ENCODE assay signal across 20 cellular contexts in genomic region chr14:38442208-38442607, GRCh38.
DNase-seq lines count a peak whose midpoint lies in the region; ATAC-seq, FAIRE-seq and TF ChIP-seq lines count a peak whose summit lies in the region.
"Had no signal": no experiment of that assay in that cellular context is flagged by ENCODE, and none has a peak within 500 bp of the region (broad histone marks: within the 10 kb centered on the region; RNA-seq: fewer than 3 reads in every experiment).

No MANE protein-coding gene starts in this region.

- CTCF ChIA-PET in HepG2 (lab: Yijun Ruan, JAX; ENCODE audit: low intra/inter-chr PET ratio, low total read pairs), result no interaction called here

- H3K4me3 ChIP-seq in HepG2 (replicated peaks in 1 of 3; ENCODE audit: insufficient read depth in 1 of 3, low read depth in 2 of 3, low read length in 3 of 3) (no peak overlapping the region), right lobe of liver (no peak overlapping the region), right cardiac atrium (ENCODE audit: low read length) (no peak overlapping the region), aorta (ENCODE audit: low read length in 2 of 2) (no peak overlapping the region)

- peak; percentile 65 for ATAC-seq in HepG2
- no peak for ATAC-seq in right lobe of liver
- ATAC-seq in right cardiac atrium, result peak; percentile 87 to 99
- ATAC-seq in aorta (ENCODE audit: low FRiP score), result peak; percentile 65
- ATAC-seq in HG03097 (IDR thresholded peaks at IDR 0.05; ENCODE audit: low FRiP score, unreplicated experiment), result no peak
- ATAC-seq in HG03354 (IDR thresholded peaks at IDR 0.05; ENCODE audit: poor library complexity, severe bottlenecking, unreplicated experiment), result no peak

- TF ChIP-seq RAD21 in HepG2 (CRISPR knock-in tag; IDR thresholded peaks at IDR 0.05), result no peak

- H3K79me2 ChIP-seq in HepG2 (ENCODE audit: insufficient read depth, low read length), result no peaks in the 10 kb centered on the region

- in situ Hi-C loops in HepG2 (cut with HindIII; ENCODE audit: extremely low pct_ligation_motif_present, low pct_unique_long_range_greater_than_20kb), result no loop called here

- no peak for TF ChIP-seq EP300 in HepG2 (IDR thresholded peaks at IDR 0.05; ENCODE audit: low read depth in 2 of 2, low read length in 2 of 2)
- TF ChIP-seq EP300 in HepG2 (CRISPR knock-in tag; IDR thresholded peaks at IDR 0.05; ENCODE audit: borderline replicate concordance), result no peak

- FAIRE-seq in HepG2 (lab: Jason Lieb, UNC), result no peak
- FAIRE-seq: G401.6, GM12892 had no signal

- H3K4me1 ChIP-seq in HepG2 (ENCODE audit: insufficient read depth, low read length), result no peaks in the 10 kb centered on the region
- no peaks in the 10 kb centered on the region for H3K4me1 ChIP-seq in right lobe of liver
- H3K4me1 ChIP-seq in right cardiac atrium (ENCODE audit: control insufficient read depth, insufficient read depth, low read length), result no peaks in the 10 kb centered on the region
- H3K4me1 ChIP-seq in aorta (ENCODE audit: control insufficient read depth in 1 of 2, insufficient read depth in 2 of 2, low read length in 2 of 2), result no peaks in the 10 kb centered on the region

- TF ChIP-seq CTCF in HepG2 (CRISPR knock-in tag; IDR thresholded peaks at IDR 0.05), result no peak
- no peak for TF ChIP-seq CTCF in right lobe of liver (IDR thresholded peaks at IDR 0.05)

- H3K27me3 ChIP-seq in HepG2 (ENCODE audit: control insufficient read depth in 1 of 2, insufficient read depth in 2 of 2, low read length in 2 of 2) (no peaks in the 10 kb centered on the region), right lobe of liver (no peaks in the 10 kb centered on the region), right cardiac atrium (ENCODE audit: control insufficient read depth, insufficient read depth) (no peaks in the 10 kb centered on the region), aorta (ENCODE audit: control insufficient read depth in 1 of 2, insufficient read depth in 2 of 2, low read length in 1 of 2) (no peaks in the 10 kb centered on the region)

- TF ChIP-seq POLR2A in HepG2 (IDR thresholded peaks at IDR 0.05; ENCODE audit: insufficient read depth in 1 of 2, low read depth in 2 of 2, low read length in 2 of 2) (no peak), right lobe of liver (IDR thresholded peaks at IDR 0.05) (no peak)

- no peaks in the 10 kb centered on the region for H4K20me1 ChIP-seq in HepG2 (ENCODE audit: insufficient read depth, low read length)

- POLR2A ChIA-PET in HepG2 (lab: Yijun Ruan, JAX), result no interaction called here

- no peak overlapping the region for H3K9ac ChIP-seq in HepG2 (ENCODE audit: insufficient read depth, low read depth, low read length)

- intact Hi-C loops in HepG2 (cut with micrococcal nuclease; ENCODE audit: unreplicated experiment), result no loop called here
- intact Hi-C loops in right lobe of liver (cut with DNase I), result no loop called here
- intact Hi-C loops in right cardiac atrium (cut with DNase I), result no loop called here
- intact Hi-C loops in aorta (cut with DNase I), result no loop called here

- BruUV-seq in HepG2 (replicated peaks; lab: Mats Ljungman, UMichigan), result no TSS peak

- H2AFZ ChIP-seq in HepG2 (ENCODE audit: low read length), result no peak overlapping the region

- no peak overlapping the region for H3K4me2 ChIP-seq in HepG2 (ENCODE audit: low read depth, low read length)

- H3K9me3 ChIP-seq in HepG2 (ENCODE audit: low read length) (peaks cover 35% of the 10 kb centered on the region), right lobe of liver (peaks cover 0 to 5% (median 0%) of the 10 kb centered on the region in 4 donors), right cardiac atrium (ENCODE audit: control insufficient read depth, low read length) (no peaks in the 10 kb centered on the region), aorta (ENCODE audit: control insufficient read depth, low read length) (no peaks in the 10 kb centered on the region)

- no peak overlapping the region for H3K27ac ChIP-seq in HepG2 (ENCODE audit: extremely low read length, insufficient read depth, low read length)
- no peak overlapping the region for H3K27ac ChIP-seq in right lobe of liver
- no peak overlapping the region for H3K27ac ChIP-seq in right cardiac atrium (ENCODE audit: low read length)
- H3K27ac ChIP-seq in aorta (ENCODE audit: low read depth in 1 of 2, low read length in 2 of 2), result no peak overlapping the region
- H3K27ac ChIP-seq: RWPE1 had no signal

- WGBS in HepG2 (ENCODE audit: low lambda C conversion rate), result 11% methylated on average over 3 of the region's 3 CpGs
- WGBS in right lobe of liver (ENCODE audit: insufficient coverage, low coverage, low lambda C conversion rate, missing lambda C conversion rate), result 32% methylated on average over 3 of the region's 3 CpGs
- 10% methylated on average over 3 of the region's 3 CpGs for WGBS in right cardiac atrium
- WGBS in aorta, 2 donors, result 41 to 64% methylated on average over 3 of the region's 3 CpGs

- DNase-seq in HepG2 (ENCODE audit: low spot score) (no peak), right lobe of liver (no peak), amniotic epithelial cell (ENCODE audit: low read depth) (peak; percentile 4), right cardiac atrium (peak in 2 of 3 donors; percentile 14 to 20), aorta (no peak), T1000 (lab: John Stamatoyannopoulos, UW) (no peak)
- DNase-seq: Calu3; DMS79 treated with DMSO at 0.1 percent for 48 hours; GOT3; HFFc6; IMR-90; NCI-H1417; NCI-H2029 treated with DMSO at 0.1 percent for 48 hours; NCI-H524; NK-92 treated with Interleukin-12 subunit alpha and Interleukin-12 subunit beta, amount 100 ng/mL, for 24 hours had no signal

- no peaks in the 10 kb centered on the region for H3K36me3 ChIP-seq in HepG2 (replicated peaks in 1 of 2; ENCODE audit: control insufficient read depth in 1 of 2, insufficient read depth in 2 of 2, low read length in 2 of 2)
- no peaks in the 10 kb centered on the region for H3K36me3 ChIP-seq in right lobe of liver
- no peaks in the 10 kb centered on the region for H3K36me3 ChIP-seq in aorta (ENCODE audit: control insufficient read depth in 1 of 2, insufficient read depth in 2 of 2, low read length in 1 of 2)

TF ChIP-seq in HepG2, 621 proteins besides CTCF, POLR2A, EP300 and RAD21:
- TF ChIP-seq FOXK2 (IDR thresholded peaks at IDR 0.05), result no peak
- TF ChIP-seq ZEB1 (IDR thresholded peaks at IDR 0.05; ENCODE audit: insufficient replicate concordance, low read depth), result no peak
- TF ChIP-seq ZNF577 (CRISPR knock-in tag; IDR thresholded peaks at IDR 0.05; ENCODE audit: borderline replicate concordance, low read depth), result no peak
- TF ChIP-seq PCBP2 (optimal IDR thresholded peaks at IDR 0.05; ENCODE audit: low read depth, low read length, poor library complexity, severe bottlenecking), result no peak
- no peak for TF ChIP-seq ZNF382 (CRISPR knock-in tag; IDR thresholded peaks at IDR 0.05; ENCODE audit: borderline replicate concordance)
- no peak for TF ChIP-seq NCOA2 (CRISPR knock-in tag; IDR thresholded peaks at IDR 0.05)
- TF ChIP-seq CC2D1A (CRISPR knock-in tag; IDR thresholded peaks at IDR 0.05), result no peak
- no peak for TF ChIP-seq RARA (CRISPR knock-in tag; IDR thresholded peaks at IDR 0.05)
- no peak for TF ChIP-seq DRAP1 (CRISPR knock-in tag; IDR thresholded peaks at IDR 0.05)
- no peak for TF ChIP-seq HOXD1 (CRISPR knock-in tag; IDR thresholded peaks at IDR 0.05)

Comparison
In these comparisons a context has a peak if more than half of its experiments do, and no peak if none do; other contexts are left out.
1. ATAC-seq: peak in HepG2 (single experiment), right cardiac atrium (2 of 2) and aorta (single experiment); none in right lobe of liver (0 of 4), HG03097 (single experiment) and HG03354 (single experiment).
2. DNase-seq: peak in amniotic epithelial cell (single experiment) and right cardiac atrium (2 of 3); none in HepG2 (single experiment), right lobe of liver (0 of 3), aorta (0 of 2) and T1000 (single experiment).